In genomic region chr13:24038846-24039330, GRCh38 we compare ENCODE assay signal across 9 cellular contexts.
A peak's percentile ranks its signal among the peaks of the same experiment; 100 is the strongest.
DNase-seq lines count a peak whose midpoint lies in the region; ATAC-seq and TF ChIP-seq lines count a peak whose summit lies in the region.
"Had no signal": no experiment of that assay in that cellular context is flagged by ENCODE, and none has a peak within 500 bp of the region (broad histone marks: within the 10 kb centered on the region; RNA-seq: fewer than 3 reads in every experiment).

No MANE protein-coding gene starts in this region.

- H3K79me2 ChIP-seq in PC-9 (ENCODE audit: low read depth), result no peaks in the 10 kb centered on the region

- H3K4me1 ChIP-seq in PC-9 (replicated peaks; ENCODE audit: insufficient read depth), result peaks cover 26% of the 10 kb centered on the region

- ATAC-seq in sciatic nerve (peak; percentile 90), HG03439 (IDR thresholded peaks at IDR 0.05; ENCODE audit: unreplicated experiment) (no peak), GM21786 (IDR thresholded peaks at IDR 0.05; ENCODE audit: unreplicated experiment) (no peak), GM21737 (IDR thresholded peaks at IDR 0.05; ENCODE audit: unreplicated experiment) (no peak)

- no peaks in the 10 kb centered on the region for H3K27me3 ChIP-seq in PC-9 (ENCODE audit: insufficient read depth, low read depth)

- CTCF ChIA-PET in PC-9 (lab: Charles Lee), result no interaction called here

- POLR2A ChIA-PET in PC-9 (lab: Charles Lee; ENCODE audit: unreplicated experiment), result no interaction called here

- H3K4me2 ChIP-seq in PC-9, result peak overlapping the region; percentile 77

- intact Hi-C loops in PC-9 (cut with micrococcal nuclease; ENCODE audit: unreplicated experiment) (loop anchor here (5.0 kb wide), 1 partner anchor 123 kb away; the partner anchor contains the start of gene SPATA13), sciatic nerve (cut with DNase I) (no loop called here)

- peak; percentile 56 for DNase-seq in HFF-Myc (ENCODE audit: extremely low read depth, low read depth)
- DNase-seq in PC-9, result peak; percentile 59 to 76
- DNase-seq in globus pallidus (ENCODE audit: low spot score), result peak; percentile 95
- no peak for DNase-seq in sciatic nerve (ENCODE audit: low spot score)
- DNase-seq: NCI-H1105 treated with DMSO at 0.1 percent for 48 hours; stimulated activated CD4-positive, alpha-beta T cell treated with anti-CD3 and anti-CD28 coated beads, Interleukin-4, amount 100 ng/mL, for 4 hours had no signal

- H3K27ac ChIP-seq in PC-9, result peak overlapping the region; percentile 52

- peaks cover 19% of the 10 kb centered on the region for H3F3A ChIP-seq in PC-9 (ENCODE audit: insufficient read depth, low read depth)

- H3K4me3 ChIP-seq in HFF-Myc (replicated peaks; ENCODE audit: low read depth, low read length) (no peak overlapping the region), PC-9 (peak overlapping the region; percentile 36; the same call in 1 of the 2 replicates)

- no peaks in the 10 kb centered on the region for H3K36me3 ChIP-seq in PC-9 (ENCODE audit: low read depth)

- H4K20me1 ChIP-seq in PC-9 (ENCODE audit: insufficient read depth), result no peaks in the 10 kb centered on the region

- peak overlapping the region; percentile 77 for H2AFZ ChIP-seq in PC-9

- no TSS peak for BruUV-seq in PC-9 (replicated peaks; lab: Mats Ljungman, UMichigan)

- no peaks in the 10 kb centered on the region for H3K9me3 ChIP-seq in PC-9 (ENCODE audit: insufficient read depth, low read depth)

- H3K9me2 ChIP-seq in PC-9 (ENCODE audit: insufficient read depth), result no peaks in the 10 kb centered on the region

- TF ChIP-seq CTCF in HFF-Myc (IDR thresholded peaks at IDR 0.05; ENCODE audit: low read depth, low read length, missing control alignments) (no peak), PC-9 (conservative IDR thresholded peaks at IDR 0.05) (no peak)
